In genomic region chr20:58709703-58710039, GRCh38 we compare ENCODE assay signal across 18 cellular contexts. TPM values are rescaled to one million over a fixed set of nuclear protein-coding genes. Genes with fewer than 3 reads are reported as not detected.
DNase-seq lines count a peak whose midpoint lies in the region; ATAC-seq and FAIRE-seq lines count a peak whose summit lies in the region.
"Had no signal": no experiment of that assay in that cellular context is flagged by ENCODE, and none has a peak within 500 bp of the region (broad histone marks: within the 10 kb centered on the region; RNA-seq: fewer than 3 reads in every experiment).

No MANE protein-coding gene starts in this region.

- DNase-seq in left cardiac atrium (peak; percentile 2), Right ventricle myocardium superior (no peak), HTR-8/SVneo (ENCODE audit: insufficient read length, low spot score) (no peak), mucosa of gallbladder (ENCODE audit: low spot score) (peak; percentile 4), ureter (ENCODE audit: low spot score) (peak; percentile 38)
- DNase-seq: BE2C; CD4-positive, alpha-beta memory T cell; GF-D8; HFFc6; MM.1S; NCI-H1105 treated with DMSO at 0.1 percent for 48 hours; NCI-H187; NCI-H446; NCI-H774; PC-9 had no signal

- intact Hi-C loops in left cardiac atrium (cut with DNase I) (no loop called here), Right ventricle myocardium superior (cut with DNase I) (no loop called here)

- FAIRE-seq in HTR-8/SVneo (lab: Jason Lieb, UNC), result peak; percentile 94
- FAIRE-seq: H1 had no signal

- no peak for ATAC-seq in left cardiac atrium
- ATAC-seq in Right ventricle myocardium superior (ENCODE audit: poor library complexity), result no peak
- ATAC-seq in GM18867 (IDR thresholded peaks at IDR 0.05; ENCODE audit: unreplicated experiment), result no peak
- no peak for ATAC-seq in HG02623 (IDR thresholded peaks at IDR 0.05; ENCODE audit: unreplicated experiment)

RNA-seq across cellular contexts. Expression of gene NPEPL1, which starts 17.1 kb away (rescaled TPM):
- total RNA-seq in left cardiac atrium (10 to 100 TPM; 19.7 to 20.0 TPM), Right ventricle myocardium superior (24.4 TPM), mucosa of gallbladder (39.1 TPM), ureter (50.4 TPM)

RNA-seq across cellular contexts. Expression of gene STX16, which starts 58.6 kb away (rescaled TPM):
- total RNA-seq in left cardiac atrium, result 10 to 100 TPM; 22.8 to 32.0 TPM
- total RNA-seq in Right ventricle myocardium superior, result 21.8 TPM
- 63.7 TPM for total RNA-seq in mucosa of gallbladder
- 84.4 TPM for total RNA-seq in ureter

Comparison
In these comparisons a context has a peak if more than half of its experiments do, and no peak if none do; other contexts are left out.
1. DNase-seq: peak in left cardiac atrium (single experiment), mucosa of gallbladder (single experiment) and ureter (single experiment); none in Right ventricle myocardium superior (single experiment) and HTR-8/SVneo (single experiment).